ENCODE assay signal across 16 cellular contexts in the genomic region with DNA sequence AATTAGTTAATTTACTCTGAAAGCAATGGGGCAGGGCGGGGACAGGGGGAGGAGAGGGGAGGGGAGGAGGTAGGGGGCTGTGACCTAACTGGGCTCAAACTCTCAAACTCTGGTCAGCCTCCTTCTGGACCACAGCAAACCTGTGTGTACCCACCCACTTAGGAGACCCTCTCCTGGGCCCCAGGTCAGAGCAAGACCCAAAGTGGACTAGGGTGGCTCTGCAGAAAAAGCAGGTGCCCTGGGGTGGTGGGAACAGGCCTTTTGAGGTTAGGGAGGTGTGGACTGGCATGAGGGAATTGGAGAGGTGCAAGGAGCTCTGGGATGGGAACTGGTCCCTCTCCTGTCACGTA. TPM values are rescaled to one million over a fixed set of nuclear protein-coding genes. Genes with fewer than 3 reads are reported as not detected.
DNase-seq lines count a peak whose midpoint lies in the region; ATAC-seq, FAIRE-seq and TF ChIP-seq lines count a peak whose summit lies in the region.
"Had no signal": no experiment of that assay in that cellular context is flagged by ENCODE, and none has a peak within 500 bp of the region (broad histone marks: within the 10 kb centered on the region; RNA-seq: fewer than 3 reads in every experiment).

No MANE protein-coding gene starts in this region.

- intact Hi-C loops in Calu3 (cut with micrococcal nuclease; ENCODE audit: unreplicated experiment): no loop called here
- intact Hi-C loops in dendritic cell treated with granulocyte-macrophage colony-stimulating factor and Interleukin-4, amounts not matched to agents 40 ng/mL and 50 ng/mL, for 4 days (cut with micrococcal nuclease): no loop called here

- peaks cover 78% of the 10 kb centered on the region for H3K4me1 Mint-ChIP-seq in Calu3 (ENCODE audit: low read depth, unreplicated experiment)
- H3K4me1 Mint-ChIP-seq in dendritic cell treated with granulocyte-macrophage colony-stimulating factor and Interleukin-4, amounts not matched to agents 40 ng/mL and 50 ng/mL, for 4 days (ENCODE audit: low read depth): peaks cover 46% of the 10 kb centered on the region
- peaks cover 64% of the 10 kb centered on the region for H3K4me1 Mint-ChIP-seq in nephron progenitor cell

- no peak for ATAC-seq in GM18517 (IDR thresholded peaks at IDR 0.05; ENCODE audit: unreplicated experiment)
- ATAC-seq: T-helper 17 cell had no signal

- H3K36me3 Mint-ChIP-seq in Calu3 (ENCODE audit: insufficient read depth, unreplicated experiment) (peaks cover 53% of the 10 kb centered on the region), nephron progenitor cell (ENCODE audit: low read depth) (peaks cover 4% of the 10 kb centered on the region)
- H3K36me3 Mint-ChIP-seq in dendritic cell treated with granulocyte-macrophage colony-stimulating factor and Interleukin-4, amounts not matched to agents 40 ng/mL and 50 ng/mL, for 4 days (ENCODE audit: low read depth): peaks cover 5% of the 10 kb centered on the region

- no peaks in the 10 kb centered on the region for H3K9me3 Mint-ChIP-seq in Calu3 (ENCODE audit: low read depth, unreplicated experiment)
- no peaks in the 10 kb centered on the region for H3K9me3 Mint-ChIP-seq in dendritic cell treated with granulocyte-macrophage colony-stimulating factor and Interleukin-4, amounts not matched to agents 40 ng/mL and 50 ng/mL, for 4 days
- no peaks in the 10 kb centered on the region for H3K9me3 Mint-ChIP-seq in nephron progenitor cell
- H3K9me3 Mint-ChIP-seq: activated T-helper 1 cell treated with anti-CD3 and anti-CD28 coated beads, Interleukin-12 subunit alpha, Interleukin-12 subunit beta, Interleukin-2, Interleukin-4 antibody, amounts not matched to agents 30 ng/mL and 10 ng/mL and 1 ng/mL, durations not matched to agents 14 hours and 24 hours and 36 hours; neural crest cell had no signal

- FAIRE-seq in RCC 7860 (lab: Jason Lieb, UNC): no peak
- FAIRE-seq: endothelial cell of umbilical vein had no signal

- no peak for TF ChIP-seq EP300 in Ishikawa (IDR thresholded peaks at IDR 0.05; ENCODE audit: borderline replicate concordance)

- CTCF ChIA-PET in Calu3 (lab: Charles Lee): interaction anchor here (1.0 to 5.3 kb wide), 7 partner anchors 11 to 307 kb away, joined by 3 to 33 read pairs (median 6); no protein-coding TSS in a partner anchor

- no peak for TF ChIP-seq RAD21 in Ishikawa (IDR thresholded peaks at IDR 0.05; ENCODE audit: low read depth)

- BruUV-seq in Calu3 (replicated peaks; lab: Mats Ljungman, UMichigan): no TSS peak

- H3K27ac Mint-ChIP-seq in Calu3 (ENCODE audit: unreplicated experiment) (peak overlapping the region; percentile 89), nephron progenitor cell (no peak overlapping the region)
- no peak overlapping the region for H3K27ac Mint-ChIP-seq in dendritic cell treated with granulocyte-macrophage colony-stimulating factor and Interleukin-4, amounts not matched to agents 40 ng/mL and 50 ng/mL, for 4 days
- H3K27ac Mint-ChIP-seq: activated T-helper 1 cell treated with anti-CD3 and anti-CD28 coated beads, Interleukin-12 subunit alpha, Interleukin-12 subunit beta, Interleukin-2, Interleukin-4 antibody, amounts not matched to agents 30 ng/mL and 10 ng/mL and 1 ng/mL, durations not matched to agents 14 hours and 24 hours and 36 hours; B cell; T-helper 17 cell had no signal

- DNase-seq in Calu3 (no peak), nephron progenitor cell (no peak), RCC 7860 (ENCODE audit: low spot score) (no peak), C1 segment of cervical spinal cord (lab: John Stamatoyannopoulos, UW) (no peak), RKO (ENCODE audit: low spot score) (no peak)
- DNase-seq: activated CD4-positive, CD25-positive, alpha-beta regulatory T cell; NCI-H1436; stimulated activated CD4-positive, alpha-beta T cell treated with anti-CD3 and anti-CD28 coated beads, Interleukin-2, amount 100 ng/mL, for 24 hours; T-helper 17 cell had no signal

- H3K4me3 Mint-ChIP-seq in Calu3 (ENCODE audit: low read depth, unreplicated experiment) (peak overlapping the region; percentile 16), nephron progenitor cell (peak overlapping the region; percentile 55)
- H3K4me3 Mint-ChIP-seq in dendritic cell treated with granulocyte-macrophage colony-stimulating factor and Interleukin-4, amounts not matched to agents 40 ng/mL and 50 ng/mL, for 4 days: peak overlapping the region; percentile 14
- H3K4me3 Mint-ChIP-seq: activated T-helper 1 cell treated with anti-CD3 and anti-CD28 coated beads, Interleukin-12 subunit alpha, Interleukin-12 subunit beta, Interleukin-2, Interleukin-4 antibody, amounts not matched to agents 30 ng/mL and 10 ng/mL and 1 ng/mL, durations not matched to agents 14 hours and 24 hours and 36 hours; B cell; neural crest cell; T-helper 17 cell had no signal

- no peak for TF ChIP-seq CTCF in Calu3 (IDR thresholded peaks at IDR 0.05; ENCODE audit: unreplicated experiment)
- no peak for TF ChIP-seq CTCF in nephron progenitor cell (IDR thresholded peaks at IDR 0.05)

- H3K27me3 Mint-ChIP-seq in Calu3 (ENCODE audit: unreplicated experiment) (no peaks in the 10 kb centered on the region), nephron progenitor cell (ENCODE audit: low read depth, poor library complexity) (peaks cover 14% of the 10 kb centered on the region)
- peaks cover 75% of the 10 kb centered on the region for H3K27me3 Mint-ChIP-seq in dendritic cell treated with granulocyte-macrophage colony-stimulating factor and Interleukin-4, amounts not matched to agents 40 ng/mL and 50 ng/mL, for 4 days

TF ChIP-seq in Ishikawa, 13 proteins besides CTCF, POLR2A, EP300 and RAD21:
- 0 out of 2 replicates have a peak, but pooled peaks have one; percentile 39 for TF ChIP-seq ZBTB7A (IDR thresholded peaks at IDR 0.05; ENCODE audit: low read depth)
- no peak for TF ChIP-seq CEBPB (IDR thresholded peaks at IDR 0.05)
- TF ChIP-seq YY1 (IDR thresholded peaks at IDR 0.05; ENCODE audit: low read depth): no peak

RNA-seq across cellular contexts. Expression of gene MRPL14, which starts 51.3 kb away (rescaled TPM):
- total RNA-seq in Calu3 (2022): 98.9 and 103 TPM in 2 replicates

RNA-seq across cellular contexts. Expression of gene TMEM63B, which starts 51.4 kb away (rescaled TPM):
- 84.2 and 86.8 TPM in 2 replicates for total RNA-seq in Calu3 (2022)
